Comparison of ENCODE assay signal across 17 cellular contexts in genomic region chr15:61890106-61890505, GRCh38.
A peak's percentile ranks its signal among the peaks of the same experiment; 100 is the strongest.
DNase-seq lines count a peak whose midpoint lies in the region; ATAC-seq and TF ChIP-seq lines count a peak whose summit lies in the region.
"Had no signal": no experiment of that assay in that cellular context is flagged by ENCODE, and none has a peak within 500 bp of the region (broad histone marks: within the 10 kb centered on the region; RNA-seq: fewer than 3 reads in every experiment).

No MANE protein-coding gene starts in this region.

- H2AFZ ChIP-seq in mammary epithelial cell (ENCODE audit: low read depth, low read length): no peak overlapping the region
- H2AFZ ChIP-seq: PC-9 had no signal

- H3K9me3 ChIP-seq in breast epithelium: peaks cover 15% of the 10 kb centered on the region in 2 donors
- H3K9me3 ChIP-seq in mammary epithelial cell (replicated peaks; ENCODE audit: insufficient read depth, low read length): no peaks in the 10 kb centered on the region

- H3K4me3 Mint-ChIP-seq in MCF 10A (ENCODE audit: unreplicated experiment): no peak overlapping the region
- peak overlapping the region; percentile 1 for H3K4me3 Mint-ChIP-seq in stimulated activated effector memory CD8-positive, alpha-beta T cell treated with anti-CD3 and anti-CD28 coated beads, Interleukin-12 subunit alpha, Interleukin-12 subunit beta, amount 100 ng/mL, for 72 hours
- H3K4me3 Mint-ChIP-seq: CD8-positive, alpha-beta memory T cell had no signal

- peaks cover 8% of the 10 kb centered on the region for H3K4me1 Mint-ChIP-seq in MCF 10A (ENCODE audit: insufficient read depth, unreplicated experiment)
- peaks cover 8% of the 10 kb centered on the region for H3K4me1 Mint-ChIP-seq in stimulated activated effector memory CD8-positive, alpha-beta T cell treated with anti-CD3 and anti-CD28 coated beads, Interleukin-12 subunit alpha, Interleukin-12 subunit beta, amount 100 ng/mL, for 72 hours

- no peaks in the 10 kb centered on the region for H3K36me3 ChIP-seq in breast epithelium
- peaks cover 7% of the 10 kb centered on the region for H3K36me3 ChIP-seq in mammary epithelial cell (ENCODE audit: insufficient read depth, low read length)

- CTCF ChIA-PET in MCF 10A (lab: Yijun Ruan, JAX) (no interaction called here), mammary epithelial cell (lab: Charles Lee; ENCODE audit: low non-redundant PET) (no interaction called here)

- H3K27ac ChIP-seq in breast epithelium (no peak overlapping the region), mammary epithelial cell (ENCODE audit: insufficient read depth, low read depth, low read length) (no peak overlapping the region)
- H3K27ac ChIP-seq: BLaER1, PC-9 had no signal

- no peaks in the 10 kb centered on the region for H3K27me3 Mint-ChIP-seq in MCF 10A (ENCODE audit: insufficient read depth, unreplicated experiment)
- H3K27me3 Mint-ChIP-seq: CD8-positive, alpha-beta memory T cell had no signal

- H3K79me2 ChIP-seq in mammary epithelial cell (ENCODE audit: insufficient read depth, low read length): peaks cover 2% of the 10 kb centered on the region

- no peaks in the 10 kb centered on the region for H3K27me3 ChIP-seq in breast epithelium
- H3K27me3 ChIP-seq in mammary epithelial cell (ENCODE audit: insufficient read depth, low read length): no peaks in the 10 kb centered on the region
- H3K27me3 ChIP-seq: BLaER1 had no signal

- in situ Hi-C loops in mammary epithelial cell (cut with MboI; ENCODE audit: low sequenced_read_pairs in 2 of 2): no loop called here

- peaks cover 20% of the 10 kb centered on the region for H3K36me3 Mint-ChIP-seq in MCF 10A (ENCODE audit: insufficient read depth, unreplicated experiment)
- peaks cover 80% of the 10 kb centered on the region for H3K36me3 Mint-ChIP-seq in stimulated activated effector memory CD8-positive, alpha-beta T cell treated with anti-CD3 and anti-CD28 coated beads, Interleukin-12 subunit alpha, Interleukin-12 subunit beta, amount 100 ng/mL, for 72 hours

- no peaks in the 10 kb centered on the region for H4K20me1 ChIP-seq in mammary epithelial cell (ENCODE audit: insufficient read depth, low read length)
- H4K20me1 ChIP-seq: BLaER1 had no signal

- BruUV-seq in MCF 10A (replicated peaks; lab: Mats Ljungman, UMichigan): no TSS peak
- no TSS peak for BruUV-seq in mammary epithelial cell (replicated peaks; lab: Mats Ljungman, UMichigan)

- H3K27ac Mint-ChIP-seq in MCF 10A (ENCODE audit: low read depth, unreplicated experiment): no peak overlapping the region
- peak overlapping the region; percentile 51 for H3K27ac Mint-ChIP-seq in stimulated activated effector memory CD8-positive, alpha-beta T cell treated with anti-CD3 and anti-CD28 coated beads, Interleukin-12 subunit alpha, Interleukin-12 subunit beta, amount 100 ng/mL, for 72 hours

- H3K9ac ChIP-seq in mammary epithelial cell (ENCODE audit: insufficient read depth, low read length): no peak overlapping the region
- H3K9ac ChIP-seq: BLaER1 had no signal

- H3K4me3 ChIP-seq in breast epithelium (no peak overlapping the region), mammary epithelial cell (replicated peaks in 1 of 3; ENCODE audit: insufficient read depth in 1 of 3, low read depth in 2 of 3, low read length in 3 of 3) (no peak overlapping the region)
- H3K4me3 ChIP-seq: BLaER1, PC-9 had no signal

- POLR2A ChIA-PET in MCF 10A (lab: Yijun Ruan, JAX): interaction anchor here (1.1 kb wide), 2 partner anchors 12 to 19 kb away, joined by 3 to 5 read pairs; no protein-coding TSS in a partner anchor

- H3K4me2 ChIP-seq in mammary epithelial cell (ENCODE audit: insufficient read depth, low read depth, low read length): no peak overlapping the region
- H3K4me2 ChIP-seq: BLaER1, PC-9 had no signal

- TF ChIP-seq CTCF in MCF 10A (IDR thresholded peaks at IDR 0.05; ENCODE audit: unreplicated experiment) (no peak), breast epithelium (IDR thresholded peaks at IDR 0.05) (no peak), mammary epithelial cell (conservative IDR thresholded peaks at IDR 0.05 in 1 of 2, IDR thresholded peaks at IDR 0.05 in 1 of 2; ENCODE audit: extremely low read depth in 1 of 2, insufficient read depth in 1 of 2, low read depth in 1 of 2, low read length in 2 of 2) (no peak)

- H3K4me1 ChIP-seq in breast epithelium: no peaks in the 10 kb centered on the region
- H3K4me1 ChIP-seq in mammary epithelial cell (ENCODE audit: insufficient read depth, low read length): peaks cover 7% of the 10 kb centered on the region
- H3K4me1 ChIP-seq: BLaER1 had no signal

- peaks cover under 1% of the 10 kb centered on the region for H3K9me3 Mint-ChIP-seq in MCF 10A (ENCODE audit: unreplicated experiment)
- H3K9me3 Mint-ChIP-seq in stimulated activated effector memory CD8-positive, alpha-beta T cell treated with anti-CD3 and anti-CD28 coated beads, Interleukin-12 subunit alpha, Interleukin-12 subunit beta, amount 100 ng/mL, for 72 hours: peaks cover 16% of the 10 kb centered on the region

- dilution Hi-C loops in mammary epithelial cell (cut with HindIII; ENCODE audit: low sequenced_read_pairs): no loop called here

- TF ChIP-seq POLR2A in breast epithelium (IDR thresholded peaks at IDR 0.05): no peak

- WGBS in mammary epithelial cell (ENCODE audit: low coverage, missing lambda C conversion rate): 23% methylated on average over 2 of the region's 2 CpGs

- ATAC-seq in stimulated activated effector memory CD8-positive, alpha-beta T cell treated with anti-CD3 and anti-CD28 coated beads, Interleukin-12 subunit alpha, Interleukin-12 subunit beta, amount 100 ng/mL, for 72 hours: peak; percentile 16
- no peak for ATAC-seq in HG03135 (IDR thresholded peaks at IDR 0.05; ENCODE audit: unreplicated experiment)
- ATAC-seq: Right ventricle myocardium inferior had no signal

- DNase-seq in MCF 10A (ENCODE audit: unreplicated experiment) (peak; percentile 46), breast epithelium (ENCODE audit: low spot score in 2 of 2) (no peak), RPMI7951 (ENCODE audit: low read depth) (peak; percentile 32), mammary epithelial cell (peak; percentile 60), GF-D8 (lab: John Stamatoyannopoulos, UW) (no peak), COLO829 (ENCODE audit: low spot score) (no peak)
- DNase-seq in stimulated activated effector memory CD8-positive, alpha-beta T cell treated with anti-CD3 and anti-CD28 coated beads, Interleukin-12 subunit alpha, Interleukin-12 subunit beta, amount 100 ng/mL, for 72 hours (ENCODE audit: low spot score in 2 of 2): no peak
- DNase-seq: CD8-positive, alpha-beta memory T cell; EL; NCI-H1417 treated with DMSO at 0.1 percent for 48 hours; NCI-H2029; NCI-H226; NCI-H526 treated with DMSO at 0.1 percent for 48 hours; PC-9 had no signal

- intact Hi-C loops in MCF 10A (cut with micrococcal nuclease): no loop called here
- intact Hi-C loops in breast epithelium (cut with DNase I; ENCODE audit: low total_unique reads): no loop called here
- intact Hi-C loops in mammary epithelial cell (cut with micrococcal nuclease): no loop called here

Comparison
In these comparisons a context has a peak if more than half of its experiments do, and no peak if none do; other contexts are left out.
1. DNase-seq: peak in MCF 10A (single experiment), RPMI7951 (single experiment) and mammary epithelial cell (single experiment); none in breast epithelium (0 of 2), stimulated activated effector memory CD8-positive, alpha-beta T cell treated with anti-CD3 and anti-CD28 coated beads, Interleukin-12 subunit alpha, Interleukin-12 subunit beta, amount 100 ng/mL, for 72 hours (0 of 2), GF-D8 (single experiment) and COLO829 (single experiment).